Comparison of ENCODE assay signal across 10 cellular contexts in the genomic region with DNA sequence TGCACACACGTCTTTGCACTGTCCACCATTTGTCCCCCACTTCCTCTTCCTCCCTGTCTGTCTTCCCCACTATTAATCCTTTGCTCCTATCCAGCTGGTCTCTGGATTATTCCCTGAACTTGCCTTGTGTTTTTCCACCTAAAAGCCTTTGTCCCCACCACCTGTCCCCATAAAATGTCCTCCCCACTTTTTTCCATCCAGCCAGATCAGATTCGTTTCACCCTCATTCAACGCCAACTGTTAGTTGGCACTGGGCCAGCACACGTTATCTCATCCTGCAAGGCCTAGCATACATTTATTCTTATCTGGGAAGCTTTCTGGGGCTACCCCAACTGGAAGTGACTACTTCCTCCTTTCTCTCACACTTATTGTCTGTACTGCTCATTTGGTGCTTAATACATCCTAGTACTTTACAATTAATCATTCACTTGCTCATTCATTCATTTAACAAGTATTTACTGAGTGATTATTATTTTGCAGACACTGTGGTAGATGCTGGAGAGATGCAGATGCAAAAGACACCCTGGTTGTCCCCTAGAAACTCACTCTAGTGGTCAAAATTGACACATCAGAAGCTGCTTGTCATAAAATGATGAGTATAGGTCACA.
DNase-seq lines count a peak whose midpoint lies in the region; ATAC-seq and TF ChIP-seq lines count a peak whose summit lies in the region.
"Had no signal": no experiment of that assay in that cellular context is flagged by ENCODE, and none has a peak within 500 bp of the region (broad histone marks: within the 10 kb centered on the region; RNA-seq: fewer than 3 reads in every experiment).

No MANE protein-coding gene starts in this region.

- H3K27ac Mint-ChIP-seq in WTC11: no peak overlapping the region
- no peak overlapping the region for H3K27ac Mint-ChIP-seq in naive thymus-derived CD8-positive, alpha-beta T cell
- H3K27ac Mint-ChIP-seq: T-helper 1 cell treated with Interleukin-12 subunit alpha and Interleukin-12 subunit beta and Interleukin-4 antibody, amounts not matched to agents 30 μg/mL and 1 μg/mL, for 36 hours had no signal

- H3K4me3 ChIP-seq in psoas muscle: no peak overlapping the region
- H3K4me3 ChIP-seq in upper lobe of right lung: no peak overlapping the region

- intact Hi-C loops in psoas muscle (cut with DNase I): loop anchor here in 1 of 2 donors (10.0 kb wide), 1 partner anchor 51 kb away; no protein-coding TSS in a partner anchor
- intact Hi-C loops in upper lobe of right lung (cut with DNase I): no loop called here

- peaks cover 41% of the 10 kb centered on the region for H3K4me1 Mint-ChIP-seq in WTC11
- H3K4me1 Mint-ChIP-seq in naive thymus-derived CD8-positive, alpha-beta T cell: peaks cover 0 to 4% (median 0%) of the 10 kb centered on the region in 4 donors

- POLR2A ChIA-PET in WTC11 (lab: Charles Lee): no interaction called here
- POLR2A ChIA-PET in naive thymus-derived CD8-positive, alpha-beta T cell (lab: Charles Lee): no interaction called here

- H3K27me3 Mint-ChIP-seq in WTC11 (ENCODE audit: low read depth): peaks cover 67% of the 10 kb centered on the region
- peaks cover 10 to 35% (median 18%) of the 10 kb centered on the region in 5 donors for H3K27me3 Mint-ChIP-seq in naive thymus-derived CD8-positive, alpha-beta T cell

- peak; percentile 24 to 54 for DNase-seq in NOMO-1 (lab: John Stamatoyannopoulos, UW; ENCODE audit: unreplicated experiment in 2 of 2)
- DNase-seq in psoas muscle: peak; percentile 21 to 55
- DNase-seq in WTC11 (ENCODE audit: low spot score): no peak
- DNase-seq in naive thymus-derived CD8-positive, alpha-beta T cell: no peak
- DNase-seq in upper lobe of right lung: no peak
- DNase-seq: H7 had no signal

- no peak overlapping the region for H3K27ac ChIP-seq in psoas muscle
- no peak overlapping the region for H3K27ac ChIP-seq in upper lobe of right lung

- WGBS in psoas muscle, 3 donors: 14 to 18% (median 14%) methylated on average over 4 of the region's 4 CpGs

- no peaks in the 10 kb centered on the region for H3K27me3 ChIP-seq in psoas muscle (ENCODE audit: insufficient read depth in 3 of 3, low read length in 2 of 3)
- H3K27me3 ChIP-seq in upper lobe of right lung: no peaks in the 10 kb centered on the region

- no peaks in the 10 kb centered on the region for H3K4me1 ChIP-seq in psoas muscle
- peaks cover 8% of the 10 kb centered on the region for H3K4me1 ChIP-seq in upper lobe of right lung

- H3K9me3 ChIP-seq in psoas muscle: no peaks in the 10 kb centered on the region
- H3K9me3 ChIP-seq in upper lobe of right lung: no peaks in the 10 kb centered on the region

- peak; percentile 70 for ATAC-seq in GM21381 (IDR thresholded peaks at IDR 0.05; ENCODE audit: unreplicated experiment)
- peak; percentile 54 for ATAC-seq in HG03565 (IDR thresholded peaks at IDR 0.05; ENCODE audit: unreplicated experiment)
- ATAC-seq in psoas muscle: no peak
- no peak for ATAC-seq in WTC11
- ATAC-seq in HG03439 (IDR thresholded peaks at IDR 0.05; ENCODE audit: unreplicated experiment): no peak
- no peak for ATAC-seq in naive thymus-derived CD8-positive, alpha-beta T cell
- ATAC-seq in upper lobe of right lung: no peak

- TF ChIP-seq CTCF in psoas muscle (IDR thresholded peaks at IDR 0.05): no peak
- TF ChIP-seq CTCF in WTC11 (IDR thresholded peaks at IDR 0.05): no peak
- no peak for TF ChIP-seq CTCF in upper lobe of right lung (IDR thresholded peaks at IDR 0.05)

- no peak overlapping the region for H3K4me3 Mint-ChIP-seq in WTC11
- no peak overlapping the region for H3K4me3 Mint-ChIP-seq in naive thymus-derived CD8-positive, alpha-beta T cell
- H3K4me3 Mint-ChIP-seq: T-helper 1 cell treated with Interleukin-12 subunit alpha and Interleukin-12 subunit beta and Interleukin-4 antibody, amounts not matched to agents 30 μg/mL and 1 μg/mL, for 36 hours had no signal

- peaks cover 8% of the 10 kb centered on the region for H3K9me3 Mint-ChIP-seq in WTC11
- peaks cover 0 to 11% (median 3%) of the 10 kb centered on the region in 9 donors for H3K9me3 Mint-ChIP-seq in naive thymus-derived CD8-positive, alpha-beta T cell

- H3K36me3 Mint-ChIP-seq in WTC11: no peaks in the 10 kb centered on the region
- no peaks in the 10 kb centered on the region for H3K36me3 Mint-ChIP-seq in naive thymus-derived CD8-positive, alpha-beta T cell

- H3K36me3 ChIP-seq in psoas muscle (ENCODE audit: insufficient read depth in 1 of 2, low read depth in 1 of 2) (no peaks in the 10 kb centered on the region), upper lobe of right lung (no peaks in the 10 kb centered on the region)

- CTCF ChIA-PET in WTC11 (lab: Charles Lee): interaction anchor here (0.8 kb wide), 1 partner anchor 142 kb away, joined by 3 read pairs; no protein-coding TSS in a partner anchor

TF ChIP-seq in WTC11, 78 proteins besides CTCF, POLR2A, EP300 and RAD21:
- no peak for TF ChIP-seq IRF1 (CRISPR knock-in tag; IDR thresholded peaks at IDR 0.05)
- no peak for TF ChIP-seq MAX (CRISPR knock-in tag; IDR thresholded peaks at IDR 0.05)
TF ChIP-seq in WTC11: peak in this region for 0.

Comparison
In these comparisons a context has a peak if more than half of its experiments do, and no peak if none do; other contexts are left out.
1. ATAC-seq: peak in GM21381 (single experiment) and HG03565 (single experiment); none in psoas muscle (0 of 4), WTC11 (single experiment), HG03439 (single experiment), naive thymus-derived CD8-positive, alpha-beta T cell (0 of 2) and upper lobe of right lung (single experiment).
2. DNase-seq: peak in NOMO-1 (2 of 2) and psoas muscle (2 of 2); none in WTC11 (single experiment), naive thymus-derived CD8-positive, alpha-beta T cell (0 of 10) and upper lobe of right lung (single experiment).